2 cellular contexts compared by ENCODE assay signal in the genomic region with DNA sequence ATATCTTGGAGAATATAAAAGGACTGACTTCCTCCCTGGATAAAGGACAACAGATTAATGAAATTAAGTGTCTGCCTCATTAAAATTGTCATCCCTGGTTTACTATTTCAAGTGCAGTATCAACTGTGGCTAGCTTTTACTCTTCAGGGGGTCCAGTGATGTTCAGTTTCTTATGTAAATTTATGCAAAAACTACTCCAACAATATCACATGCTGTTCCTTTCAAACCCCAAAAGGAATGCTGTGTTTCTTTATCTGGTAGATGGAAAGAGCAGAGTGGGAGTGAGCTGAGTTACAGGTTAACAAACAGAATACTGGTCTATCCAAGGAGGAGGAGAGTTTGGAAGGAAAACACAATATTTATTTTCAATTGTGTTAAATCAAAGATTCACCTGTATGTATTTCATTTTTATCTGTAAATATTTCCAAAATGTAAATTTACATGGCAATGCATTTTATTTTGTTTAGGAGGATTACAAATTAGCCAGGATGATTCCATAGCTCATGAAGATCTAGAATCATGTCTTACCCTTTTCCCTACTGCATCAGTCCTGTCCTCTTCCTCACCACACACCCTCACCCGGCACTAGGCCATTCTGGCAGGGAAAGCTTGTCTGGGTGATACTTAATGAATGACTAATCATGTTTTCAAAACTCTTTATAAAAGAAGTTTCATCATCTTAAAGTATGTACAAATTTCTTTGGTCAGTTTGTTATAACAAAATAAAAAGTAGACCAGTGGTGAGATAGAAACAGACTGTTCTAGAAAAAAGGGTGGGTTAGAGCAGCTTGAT.
TF ChIP-seq lines count a peak whose summit lies in the region.

No MANE protein-coding gene starts in this region.

TF ChIP-seq in GM23338, 12 proteins besides CTCF, POLR2A, EP300 and RAD21 (continues in another document):
- TF ChIP-seq ZNF462 (CRISPR knock-in tag; IDR thresholded peaks at IDR 0.05): peak; percentile 72; the same call in 1 of the 2 replicates
- no peak for TF ChIP-seq POLR2AphosphoS5 (IDR thresholded peaks at IDR 0.05; ENCODE audit: low read depth)
- TF ChIP-seq EZH2phosphoT487 (IDR thresholded peaks at IDR 0.05; ENCODE audit: unreplicated experiment): no peak
- no peak for TF ChIP-seq CREB1 (CRISPR knock-in tag; IDR thresholded peaks at IDR 0.05; ENCODE audit: low read depth)
- TF ChIP-seq ZNF114 (CRISPR knock-in tag; IDR thresholded peaks at IDR 0.05): no peak
- TF ChIP-seq, protein P1, sequence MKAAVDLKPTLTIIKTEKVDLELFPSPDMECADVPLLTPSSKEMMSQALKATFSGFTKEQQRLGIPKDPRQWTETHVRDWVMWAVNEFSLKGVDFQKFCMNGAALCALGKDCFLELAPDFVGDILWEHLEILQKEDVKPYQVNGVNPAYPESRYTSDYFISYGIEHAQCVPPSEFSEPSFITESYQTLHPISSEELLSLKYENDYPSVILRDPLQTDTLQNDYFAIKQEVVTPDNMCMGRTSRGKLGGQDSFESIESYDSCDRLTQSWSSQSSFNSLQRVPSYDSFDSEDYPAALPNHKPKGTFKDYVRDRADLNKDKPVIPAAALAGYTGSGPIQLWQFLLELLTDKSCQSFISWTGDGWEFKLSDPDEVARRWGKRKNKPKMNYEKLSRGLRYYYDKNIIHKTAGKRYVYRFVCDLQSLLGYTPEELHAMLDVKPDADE (IDR thresholded peaks at IDR 0.05): no peak
- no peak for TF ChIP-seq EZH2 (IDR thresholded peaks at IDR 0.05; ENCODE audit: low read depth, unreplicated experiment)

TF ChIP-seq in SK-N-SH treated with all-trans-retinoic acid at 6 μM for 48 hours, 23 proteins besides CTCF, POLR2A, EP300 and RAD21 (continued from another document):
- TF ChIP-seq POU6F1 (CRISPR knock-in tag; IDR thresholded peaks at IDR 0.05; ENCODE audit: borderline replicate concordance, low read depth): no peak
- no peak for TF ChIP-seq ZNF70 (CRISPR knock-in tag; IDR thresholded peaks at IDR 0.05)
